Comparison of ENCODE assay signal across 8 cellular contexts in genomic region chr21:23789864-23790263, GRCh38.
"Had no signal": no experiment of that assay in that cellular context is flagged by ENCODE, and none has a peak within 500 bp of the region (broad histone marks: within the 10 kb centered on the region; RNA-seq: fewer than 3 reads in every experiment).

No MANE protein-coding gene starts in this region.

- DNase-seq: GDM1, GF-D8 had no signal

- FAIRE-seq: G401.6, GM12878, GM12891, GM12892, GM18507, GM19239 had no signal

- H3K4me3 ChIP-seq: GM12878 had no signal

- ATAC-seq: GM12878 had no signal
